ENCODE assay signal across 21 cellular contexts in the genomic region with DNA sequence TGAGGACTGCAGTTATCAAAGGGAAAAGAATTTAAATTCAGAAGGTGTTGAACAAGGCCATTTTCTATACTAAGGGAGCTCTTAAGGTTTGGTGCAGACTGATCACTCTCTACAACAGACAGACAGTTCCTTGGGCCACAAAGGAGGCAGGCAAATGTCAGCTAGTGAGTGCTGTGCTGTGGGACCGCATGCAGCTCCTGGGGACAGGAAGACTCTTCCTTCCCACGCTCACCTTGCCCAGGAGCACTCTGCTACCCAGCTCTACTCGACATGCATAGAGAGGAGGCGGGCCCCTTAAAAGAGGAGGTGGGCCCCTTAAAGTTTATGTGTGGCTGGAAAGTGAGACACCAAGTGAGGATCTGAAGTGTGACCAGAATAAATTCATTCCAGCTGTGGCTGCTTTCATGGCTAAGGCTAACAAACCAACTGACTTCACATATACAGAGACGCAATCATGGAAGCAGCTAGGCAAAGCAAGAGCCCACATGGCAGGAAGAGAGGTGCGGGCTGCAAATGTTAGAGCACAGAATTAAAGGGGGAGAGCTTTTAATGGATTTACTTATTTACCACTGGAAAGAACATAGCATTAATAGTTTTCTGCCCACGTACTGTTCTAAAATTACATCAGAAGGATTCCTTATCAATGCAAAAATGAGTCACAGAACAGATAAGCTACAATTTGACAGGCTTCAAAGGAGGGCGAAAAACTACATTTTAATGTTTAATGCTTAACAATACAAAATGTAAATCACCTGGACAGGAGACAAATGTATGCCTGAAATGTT.
DNase-seq lines count a peak whose midpoint lies in the region; ATAC-seq, FAIRE-seq and TF ChIP-seq lines count a peak whose summit lies in the region.
"Had no signal": no experiment of that assay in that cellular context is flagged by ENCODE, and none has a peak within 500 bp of the region (broad histone marks: within the 10 kb centered on the region; RNA-seq: fewer than 3 reads in every experiment).

No MANE protein-coding gene starts in this region.

- H3K4me1 Mint-ChIP-seq in activated T-cell treated with anti-CD3 and anti-CD28 coated beads, Interleukin-2, amount 50 U/mL, for 24 hours (ENCODE audit: low read depth), result peaks cover 5% of the 10 kb centered on the region
- H3K4me1 Mint-ChIP-seq: activated naive CD4-positive, alpha-beta T cell treated with anti-CD3 and anti-CD28 coated beads, Interleukin-2, amount 10 ng/mL, durations not matched to agents 7 days and 5 days; CD8-positive, alpha-beta memory T cell; central memory CD8-positive, alpha-beta T cell; IgD-negative memory B cell had no signal

- H4K12ac ChIP-seq in trophoblast cell (ENCODE audit: low read depth, low read length), result no peak overlapping the region

- WGBS in trophoblast cell (ENCODE audit: extremely low coverage, insufficient coverage, insufficient read length), result no CpG with 5 or more reads among the region's 8 CpGs
- WGBS in esophagus muscularis mucosa, result 83% methylated on average over 8 of the region's 8 CpGs

- H3K9me3 Mint-ChIP-seq in activated T-cell treated with anti-CD3 and anti-CD28 coated beads, Interleukin-2, amount 50 U/mL, for 24 hours, result no peaks in the 10 kb centered on the region
- H3K9me3 Mint-ChIP-seq: activated naive CD4-positive, alpha-beta T cell treated with anti-CD3 and anti-CD28 coated beads, Interleukin-2, amount 10 ng/mL, durations not matched to agents 7 days and 5 days; CD8-positive, alpha-beta memory T cell; central memory CD8-positive, alpha-beta T cell; IgD-negative memory B cell had no signal

- no peak overlapping the region for H3K4me3 Mint-ChIP-seq in activated T-cell treated with anti-CD3 and anti-CD28 coated beads, Interleukin-2, amount 50 U/mL, for 24 hours
- H3K4me3 Mint-ChIP-seq: activated naive CD4-positive, alpha-beta T cell treated with anti-CD3 and anti-CD28 coated beads, Interleukin-2, amount 10 ng/mL, durations not matched to agents 7 days and 5 days; CD8-positive, alpha-beta memory T cell; central memory CD8-positive, alpha-beta T cell; IgD-negative memory B cell had no signal

- no peak for TF ChIP-seq POLR2A in esophagus muscularis mucosa (IDR thresholded peaks at IDR 0.05; ENCODE audit: low read depth)

- H3K4ac ChIP-seq in trophoblast cell (ENCODE audit: low read depth, low read length), result no peak overlapping the region

- TF ChIP-seq CTCF in foreskin fibroblast (IDR thresholded peaks at IDR 0.05; ENCODE audit: low read depth, low read length), result no peak
- no peak for TF ChIP-seq CTCF in kidney (IDR thresholded peaks at IDR 0.05; ENCODE audit: borderline replicate concordance, extremely low read depth, insufficient read depth)
- TF ChIP-seq CTCF in esophagus muscularis mucosa (IDR thresholded peaks at IDR 0.05), result no peak

- H3K36me3 ChIP-seq in trophoblast cell (ENCODE audit: control insufficient read depth in 1 of 2, insufficient read depth in 2 of 2, low read length in 2 of 2) (peaks cover 11 to 12% of the 10 kb centered on the region in 2 experiments), kidney (ENCODE audit: control insufficient read depth in 1 of 2, insufficient read depth in 2 of 2, low read length in 2 of 2) (peaks cover 10 to 21% of the 10 kb centered on the region in 2 donors), esophagus muscularis mucosa (peaks cover 17 to 68% (median 47%) of the 10 kb centered on the region in 4 donors)

- no peak for FAIRE-seq in kidney (lab: Jason Lieb, UNC)
- FAIRE-seq: endometrium, islet of Langerhans had no signal

- TF ChIP-seq EP300 in esophagus muscularis mucosa (IDR thresholded peaks at IDR 0.05), result no peak

- H3K14ac ChIP-seq in trophoblast cell (ENCODE audit: low read length), result no peak overlapping the region

- H3K9ac ChIP-seq in trophoblast cell (ENCODE audit: low read length) (no peak overlapping the region), kidney (ENCODE audit: low read length in 2 of 2) (no peak overlapping the region)

- H3K79me2 ChIP-seq in trophoblast cell (ENCODE audit: control insufficient read depth, insufficient read depth, low read length, poor library complexity), result no peaks in the 10 kb centered on the region

- H4K91ac ChIP-seq in trophoblast cell (ENCODE audit: low read depth, low read length), result no peak overlapping the region

- H3K36me3 Mint-ChIP-seq in activated T-cell treated with anti-CD3 and anti-CD28 coated beads, Interleukin-2, amount 50 U/mL, for 24 hours (ENCODE audit: low read depth), result peaks cover 74% of the 10 kb centered on the region

- no peak overlapping the region for H3K18ac ChIP-seq in trophoblast cell (ENCODE audit: low read length)

- H3K4me3 ChIP-seq in foreskin fibroblast (ENCODE audit: low read depth in 1 of 2, low read length in 2 of 2) (no peak overlapping the region), trophoblast cell (ENCODE audit: low read depth, low read length) (no peak overlapping the region), kidney (ENCODE audit: low read length in 2 of 2) (no peak overlapping the region), esophagus muscularis mucosa (no peak overlapping the region)

- H3K27me3 ChIP-seq in trophoblast cell (ENCODE audit: insufficient read depth, low read length) (no peaks in the 10 kb centered on the region), esophagus muscularis mucosa (no peaks in the 10 kb centered on the region)

- H3K27me3 Mint-ChIP-seq in activated T-cell treated with anti-CD3 and anti-CD28 coated beads, Interleukin-2, amount 50 U/mL, for 24 hours, result no peaks in the 10 kb centered on the region
- H3K27me3 Mint-ChIP-seq: activated naive CD4-positive, alpha-beta T cell treated with anti-CD3 and anti-CD28 coated beads, Interleukin-2, amount 10 ng/mL, durations not matched to agents 7 days and 5 days; CD8-positive, alpha-beta memory T cell; central memory CD8-positive, alpha-beta T cell; IgD-negative memory B cell had no signal

- H3K27ac Mint-ChIP-seq in activated T-cell treated with anti-CD3 and anti-CD28 coated beads, Interleukin-2, amount 50 U/mL, for 24 hours, result peak overlapping the region; percentile 44
- H3K27ac Mint-ChIP-seq: activated naive CD4-positive, alpha-beta T cell treated with anti-CD3 and anti-CD28 coated beads, Interleukin-2, amount 10 ng/mL, durations not matched to agents 7 days and 5 days had no signal

- no peak overlapping the region for H3K27ac ChIP-seq in trophoblast cell (ENCODE audit: low read depth, low read length)
- no peak overlapping the region for H3K27ac ChIP-seq in kidney (ENCODE audit: low read depth in 2 of 2, low read length in 2 of 2)
- no peak overlapping the region for H3K27ac ChIP-seq in esophagus muscularis mucosa (replicated peaks in 1 of 4)
- H3K27ac ChIP-seq: RWPE1 had no signal

- no peaks in the 10 kb centered on the region for H3K9me3 ChIP-seq in trophoblast cell (ENCODE audit: insufficient read depth, low read depth, low read length)
- no peaks in the 10 kb centered on the region for H3K9me3 ChIP-seq in kidney (ENCODE audit: control insufficient read depth in 1 of 2, low read length in 2 of 2)
- no peaks in the 10 kb centered on the region for H3K9me3 ChIP-seq in esophagus muscularis mucosa

- DNase-seq in activated T-cell treated with anti-CD3 and anti-CD28 coated beads, Interleukin-2, amount 50 U/mL, for 24 hours, result no peak
- DNase-seq in activated T-cell treated with anti-CD3 and anti-CD28 coated beads for 4 hours (no peak), astrocyte of the hippocampus (ENCODE audit: low read depth, low spot score) (peak; percentile 45), foreskin fibroblast (peak; percentile 28 to 70), trophoblast cell (peak; percentile 11 to 85), kidney (no peak), esophagus muscularis mucosa (ENCODE audit: extremely low spot score) (no peak)
- DNase-seq: activated CD4-positive, CD25-positive, alpha-beta regulatory T cell; activated CD8-positive, alpha-beta memory T cell treated with anti-CD3 and anti-CD28 coated beads, Interleukin-2, amount 50 U/mL, for 4 hours; activated naive CD4-positive, alpha-beta T cell treated with anti-CD3 and anti-CD28 coated beads, Interleukin-2, amount 10 ng/mL, durations not matched to agents 7 days and 5 days; CD8-positive, alpha-beta memory T cell; EL; midbrain; retina; T-helper 1 cell had no signal

- no peak overlapping the region for H4K8ac ChIP-seq in trophoblast cell (ENCODE audit: low read depth, low read length)

- H3K4me2 ChIP-seq in trophoblast cell (ENCODE audit: low read length), result no peak overlapping the region

- H2AFZ ChIP-seq in trophoblast cell (ENCODE audit: insufficient read depth, low read length, poor library complexity), result no peak overlapping the region

- no peaks in the 10 kb centered on the region for H3K79me1 ChIP-seq in trophoblast cell (ENCODE audit: low read length)

- H2BK12ac ChIP-seq in trophoblast cell (ENCODE audit: low read length), result no peak overlapping the region

- H3K23ac ChIP-seq in trophoblast cell (ENCODE audit: low read length), result no peak overlapping the region

- no peak overlapping the region for H2BK5ac ChIP-seq in trophoblast cell (ENCODE audit: low read depth, low read length, poor library complexity)

- H2BK120ac ChIP-seq in trophoblast cell (ENCODE audit: insufficient read depth, low read length, poor library complexity), result no peak overlapping the region

- H3K4me1 ChIP-seq in trophoblast cell (ENCODE audit: control insufficient read depth in 1 of 2, insufficient read depth in 2 of 2, low read length in 2 of 2) (no peaks in the 10 kb centered on the region), kidney (ENCODE audit: control insufficient read depth in 1 of 2, insufficient read depth in 1 of 2, low read depth in 1 of 2, low read length in 2 of 2) (no peaks in the 10 kb centered on the region), esophagus muscularis mucosa (peaks cover 0 to 6% (median 0%) of the 10 kb centered on the region in 4 donors)

- no peak for ATAC-seq in GM19452 (IDR thresholded peaks at IDR 0.05; ENCODE audit: unreplicated experiment)

- no peak overlapping the region for H2AK5ac ChIP-seq in trophoblast cell (ENCODE audit: low read length)

- intact Hi-C loops in kidney (cut with DNase I) (no loop called here), esophagus muscularis mucosa (cut with DNase I) (no loop called here)

Comparison
In these comparisons a context has a peak if more than half of its experiments do, and no peak if none do; other contexts are left out.
1. DNase-seq: peak in astrocyte of the hippocampus (single experiment), foreskin fibroblast (2 of 2) and trophoblast cell (2 of 2); none in activated T-cell treated with anti-CD3 and anti-CD28 coated beads, Interleukin-2, amount 50 U/mL, for 24 hours (single experiment), activated T-cell treated with anti-CD3 and anti-CD28 coated beads for 4 hours (single experiment), kidney (single experiment) and esophagus muscularis mucosa (single experiment).